In genomic region chr10:12180221-12180974, GRCh38 we compare ENCODE assay signal across 16 cellular contexts. TPM values are rescaled to one million over a fixed set of nuclear protein-coding genes. Genes with fewer than 3 reads are reported as not detected.
DNase-seq lines count a peak whose midpoint lies in the region; ATAC-seq and TF ChIP-seq lines count a peak whose summit lies in the region.
"Had no signal": no experiment of that assay in that cellular context is flagged by ENCODE, and none has a peak within 500 bp of the region (broad histone marks: within the 10 kb centered on the region; RNA-seq: fewer than 3 reads in every experiment).

No MANE protein-coding gene starts in this region.

- no peak overlapping the region for H3K4me3 Mint-ChIP-seq in activated CD4-positive, alpha-beta T cell treated with anti-CD3 and anti-CD28 coated beads, Interleukin-2, amount 10 ng/mL, durations not matched to agents 24 days and 14 days
- H3K4me3 Mint-ChIP-seq in effector memory CD8-positive, alpha-beta T cell = peak overlapping the region in 1 of 2 donors; percentile 62
- no peak overlapping the region for H3K4me3 Mint-ChIP-seq in natural killer cell
- H3K4me3 Mint-ChIP-seq: dendritic cell treated with granulocyte-macrophage colony-stimulating factor and Interleukin-4, amounts not matched to agents 40 ng/mL and 50 ng/mL, for 4 days had no signal

- H3K4me3 ChIP-seq in NT2/D1 (ENCODE audit: insufficient read length, low read depth) (no peak overlapping the region), prostate gland (no peak overlapping the region)

- no peaks in the 10 kb centered on the region for H3K9me3 Mint-ChIP-seq in activated CD4-positive, alpha-beta T cell treated with anti-CD3 and anti-CD28 coated beads, Interleukin-2, amount 10 ng/mL, durations not matched to agents 24 days and 14 days
- no peaks in the 10 kb centered on the region for H3K9me3 Mint-ChIP-seq in effector memory CD8-positive, alpha-beta T cell
- H3K9me3 Mint-ChIP-seq in natural killer cell = no peaks in the 10 kb centered on the region
- H3K9me3 Mint-ChIP-seq: dendritic cell treated with granulocyte-macrophage colony-stimulating factor and Interleukin-4, amounts not matched to agents 40 ng/mL and 50 ng/mL, for 4 days had no signal

- no peaks in the 10 kb centered on the region for H3K4me1 ChIP-seq in NT2/D1 (ENCODE audit: insufficient read depth, insufficient read length)
- H3K4me1 ChIP-seq in prostate gland (replicated peaks) = no peaks in the 10 kb centered on the region

- H3K36me3 Mint-ChIP-seq in activated CD4-positive, alpha-beta T cell treated with anti-CD3 and anti-CD28 coated beads, Interleukin-2, amount 10 ng/mL, durations not matched to agents 24 days and 14 days (ENCODE audit: low read depth) = peaks cover 42% of the 10 kb centered on the region
- H3K36me3 Mint-ChIP-seq in effector memory CD8-positive, alpha-beta T cell (ENCODE audit: insufficient read depth) = peaks cover 44% of the 10 kb centered on the region
- H3K36me3 Mint-ChIP-seq in natural killer cell = no peaks in the 10 kb centered on the region

- no peak for TF ChIP-seq POLR2A in prostate gland (IDR thresholded peaks at IDR 0.05)

- ATAC-seq in effector memory CD8-positive, alpha-beta T cell (replicated peaks) = no peak
- ATAC-seq in natural killer cell = no peak
- ATAC-seq in GM19324 (IDR thresholded peaks at IDR 0.05; ENCODE audit: low FRiP score, unreplicated experiment) = no peak

- DNase-seq in activated CD4-positive, alpha-beta T cell treated with anti-CD3 and anti-CD28 coated beads, Interleukin-2, amount 10 ng/mL, durations not matched to agents 24 days and 14 days = no peak
- no peak for DNase-seq in activated CD4-positive, alpha-beta T cell treated with anti-CD3 and anti-CD28 coated beads for 4 hours
- peak; percentile 68 for DNase-seq in NT2/D1 (ENCODE audit: low read depth, low spot score)
- no peak for DNase-seq in effector memory CD8-positive, alpha-beta T cell
- DNase-seq in natural killer cell = no peak
- DNase-seq in epidermal melanocyte (ENCODE audit: insufficient read length, low spot score) = no peak
- DNase-seq in prostate gland (ENCODE audit: low spot score) = no peak
- DNase-seq: amniotic stem cell, Calu3, GOT3, hippocampal formation, NCI-H2081 treated with DMSO at 0.1 percent for 48 hours, NCI-H748 treated with DMSO at 0.1 percent for 48 hours, T1000 had no signal

- peak overlapping the region; percentile 72 for H3K27ac Mint-ChIP-seq in activated CD4-positive, alpha-beta T cell treated with anti-CD3 and anti-CD28 coated beads, Interleukin-2, amount 10 ng/mL, durations not matched to agents 24 days and 14 days
- peak overlapping the region; percentile 82 to 94 for H3K27ac Mint-ChIP-seq in effector memory CD8-positive, alpha-beta T cell
- H3K27ac Mint-ChIP-seq in natural killer cell = peak overlapping the region; percentile 81 to 86
- H3K27ac Mint-ChIP-seq: dendritic cell treated with granulocyte-macrophage colony-stimulating factor and Interleukin-4, amounts not matched to agents 40 ng/mL and 50 ng/mL, for 4 days had no signal

- H3K9me3 ChIP-seq in NT2/D1 (ENCODE audit: insufficient read depth, low read length) = no peaks in the 10 kb centered on the region
- H3K9me3 ChIP-seq in prostate gland = no peaks in the 10 kb centered on the region

- H3K27me3 ChIP-seq in NT2/D1 (ENCODE audit: insufficient read depth, insufficient read length) = no peaks in the 10 kb centered on the region
- no peaks in the 10 kb centered on the region for H3K27me3 ChIP-seq in prostate gland (replicated peaks; ENCODE audit: insufficient read depth)

- H3K36me3 ChIP-seq in NT2/D1 (ENCODE audit: insufficient read depth, insufficient read length, low read length) = peaks cover 57% of the 10 kb centered on the region
- H3K36me3 ChIP-seq in prostate gland = peaks cover 5 to 8% of the 10 kb centered on the region in 2 donors

- peaks cover 25% of the 10 kb centered on the region for H3K4me1 Mint-ChIP-seq in activated CD4-positive, alpha-beta T cell treated with anti-CD3 and anti-CD28 coated beads, Interleukin-2, amount 10 ng/mL, durations not matched to agents 24 days and 14 days
- H3K4me1 Mint-ChIP-seq in effector memory CD8-positive, alpha-beta T cell (ENCODE audit: low read depth in 2 of 2) = peaks cover 16 to 24% of the 10 kb centered on the region in 2 donors
- H3K4me1 Mint-ChIP-seq in natural killer cell = peaks cover 8 to 11% of the 10 kb centered on the region in 2 donors

- no peak for TF ChIP-seq CTCF in natural killer cell (IDR thresholded peaks at IDR 0.05)
- no peak for TF ChIP-seq CTCF in prostate gland (IDR thresholded peaks at IDR 0.05)

- peak overlapping the region; percentile 16 for H3K9ac ChIP-seq in NT2/D1 (ENCODE audit: insufficient read length, low read depth)

- H3K27ac ChIP-seq in prostate gland = no peak overlapping the region

- 59% methylated on average over 9 of the region's 9 CpGs for WGBS in prostate gland

- no peaks in the 10 kb centered on the region for H3K27me3 Mint-ChIP-seq in activated CD4-positive, alpha-beta T cell treated with anti-CD3 and anti-CD28 coated beads, Interleukin-2, amount 10 ng/mL, durations not matched to agents 24 days and 14 days
- H3K27me3 Mint-ChIP-seq in effector memory CD8-positive, alpha-beta T cell = no peaks in the 10 kb centered on the region
- H3K27me3 Mint-ChIP-seq in natural killer cell (ENCODE audit: low read depth in 2 of 2) = no peaks in the 10 kb centered on the region
- H3K27me3 Mint-ChIP-seq: dendritic cell treated with granulocyte-macrophage colony-stimulating factor and Interleukin-4, amounts not matched to agents 40 ng/mL and 50 ng/mL, for 4 days had no signal

- intact Hi-C loops in activated CD4-positive, alpha-beta T cell treated with anti-CD3 and anti-CD28 coated beads, Interleukin-2, amount 10 ng/mL, durations not matched to agents 24 days and 14 days (cut with micrococcal nuclease) = no loop called here
- intact Hi-C loops in natural killer cell (cut with micrococcal nuclease) = no loop called here
- intact Hi-C loops in prostate gland (cut with DNase I) = no loop called here

RNA-seq across cellular contexts. Expression of gene NUDT5, which starts 15.3 kb away (rescaled TPM):
- total RNA-seq in activated CD4-positive, alpha-beta T cell treated with anti-CD3 and anti-CD28 coated beads, Interleukin-2, amount 10 ng/mL, durations not matched to agents 24 days and 14 days = 123 and 128 TPM in 2 replicates
- 10 to 100 TPM; 25.7 to 39.1 (median 29.4) TPM for total RNA-seq in natural killer cell
- 10 to 100 TPM; 32.6 to 35.8 TPM for total RNA-seq in prostate gland

RNA-seq across cellular contexts. Expression of gene CDC123, which starts 15.6 kb away (rescaled TPM):
- 184 and 185 TPM in 2 replicates for total RNA-seq in activated CD4-positive, alpha-beta T cell treated with anti-CD3 and anti-CD28 coated beads, Interleukin-2, amount 10 ng/mL, durations not matched to agents 24 days and 14 days
- 10 to 100 TPM; 45.8 to 53.3 (median 47.6) TPM for total RNA-seq in natural killer cell
- total RNA-seq in prostate gland = 10 to 100 TPM; 52.4 to 63.3 TPM

RNA-seq across cellular contexts. Expression of gene SEC61A2, which starts 50.9 kb away (rescaled TPM):
- 13.3 and 21.2 TPM in 2 replicates for total RNA-seq in activated CD4-positive, alpha-beta T cell treated with anti-CD3 and anti-CD28 coated beads, Interleukin-2, amount 10 ng/mL, durations not matched to agents 24 days and 14 days
- total RNA-seq in natural killer cell (10 to 100 TPM; 16.6 to 22.2 (median 17.4) TPM), prostate gland (10 to 100 TPM in 1 of 2 donors, 1 to 10 TPM in 1; 2.9 to 13.5 TPM)
